Comparison of ENCODE assay signal across 17 cellular contexts in genomic region chr6:42306439-42307140, GRCh38.
"Had no signal": no experiment of that assay in that cellular context is flagged by ENCODE, and none has a peak within 500 bp of the region (broad histone marks: within the 10 kb centered on the region; RNA-seq: fewer than 3 reads in every experiment).

No MANE protein-coding gene starts in this region.

- H3K27me3 Mint-ChIP-seq: activated CD8-positive, alpha-beta T cell treated with anti-CD3 and anti-CD28 coated beads for 36 hours; natural killer cell treated with Interleukin-12 subunit alpha and Interleukin-12 subunit beta and Interleukin-15 and Interleukin-18, amount 100 ng/mL, for 72 hours; stimulated activated naive B cell treated with anti-CD40 and anti-IgM and Interleukin-4, amounts not matched to agents 10 μg/mL and 1 μg/mL and 100 μg/mL, for 72 hours; T-cell had no signal

- H3K9me3 ChIP-seq: adrenal gland had no signal

- DNase-seq: activated CD4-positive, alpha-beta T cell treated with anti-CD3 and anti-CD28 coated beads for 48 hours; activated CD4-positive, CD25-positive, alpha-beta regulatory T cell; activated CD8-positive, alpha-beta memory T cell treated with anti-CD3 and anti-CD28 coated beads, Interleukin-2, amount 50 U/mL, for 4 hours; activated CD8-positive, alpha-beta T cell treated with anti-CD3 and anti-CD28 coated beads for 36 hours; activated gamma-delta T cell treated with Interleukin-2 at 50 U/mL for 16 hours; adrenal gland; dermis blood vessel endothelial cell; effector memory CD4-positive, alpha-beta T cell; left cardiac atrium; stimulated activated CD4-positive, alpha-beta T cell treated with anti-CD3 and anti-CD28 coated beads, Interleukin-4, amount 100 ng/mL, for 4 hours; stimulated activated naive B cell treated with anti-CD40 and anti-IgM and Interleukin-4, amounts not matched to agents 10 μg/mL and 1 μg/mL and 100 μg/mL, for 72 hours; T-cell; T1000 had no signal

- H3K36me3 ChIP-seq: adrenal gland had no signal

- H3K4me1 Mint-ChIP-seq: stimulated activated naive B cell treated with anti-CD40 and anti-IgM and Interleukin-4, amounts not matched to agents 10 μg/mL and 1 μg/mL and 100 μg/mL, for 72 hours had no signal

- H3K27me3 ChIP-seq: adrenal gland had no signal

- H3K9me3 Mint-ChIP-seq: activated CD8-positive, alpha-beta T cell treated with anti-CD3 and anti-CD28 coated beads for 36 hours; activated naive CD4-positive, alpha-beta T cell treated with anti-CD3 and anti-CD28 coated beads, Interleukin-2, amount 50 U/mL, for 72 hours; natural killer cell treated with Interleukin-12 subunit alpha and Interleukin-12 subunit beta and Interleukin-15 and Interleukin-18, amount 100 ng/mL, for 72 hours; stimulated activated naive B cell treated with anti-CD40 and anti-IgM and Interleukin-4, amounts not matched to agents 10 μg/mL and 1 μg/mL and 100 μg/mL, for 72 hours; T-cell had no signal

- H3K27ac ChIP-seq: adrenal gland had no signal

- H3K4me3 Mint-ChIP-seq: activated CD8-positive, alpha-beta T cell treated with anti-CD3 and anti-CD28 coated beads for 36 hours; natural killer cell treated with Interleukin-12 subunit alpha and Interleukin-12 subunit beta and Interleukin-15 and Interleukin-18, amount 100 ng/mL, for 72 hours; stimulated activated naive B cell treated with anti-CD40 and anti-IgM and Interleukin-4, amounts not matched to agents 10 μg/mL and 1 μg/mL and 100 μg/mL, for 72 hours; T-cell had no signal

- H3K4me3 ChIP-seq: adrenal gland, lung had no signal

- H3K27ac Mint-ChIP-seq: activated CD8-positive, alpha-beta T cell treated with anti-CD3 and anti-CD28 coated beads for 36 hours; stimulated activated naive B cell treated with anti-CD40 and anti-IgM and Interleukin-4, amounts not matched to agents 10 μg/mL and 1 μg/mL and 100 μg/mL, for 72 hours had no signal

- ATAC-seq: activated CD8-positive, alpha-beta T cell treated with anti-CD3 and anti-CD28 coated beads for 36 hours; activated naive CD4-positive, alpha-beta T cell treated with anti-CD3 and anti-CD28 coated beads, Interleukin-2, amount 50 U/mL, for 72 hours; left cardiac atrium; natural killer cell treated with Interleukin-12 subunit alpha and Interleukin-12 subunit beta and Interleukin-15 and Interleukin-18, amount 100 ng/mL, for 72 hours; sciatic nerve; stimulated activated naive B cell treated with anti-CD40 and anti-IgM and Interleukin-4, amounts not matched to agents 10 μg/mL and 1 μg/mL and 100 μg/mL, for 72 hours; T-cell had no signal
